Comparison of ENCODE assay signal across 10 cellular contexts in the genomic region with DNA sequence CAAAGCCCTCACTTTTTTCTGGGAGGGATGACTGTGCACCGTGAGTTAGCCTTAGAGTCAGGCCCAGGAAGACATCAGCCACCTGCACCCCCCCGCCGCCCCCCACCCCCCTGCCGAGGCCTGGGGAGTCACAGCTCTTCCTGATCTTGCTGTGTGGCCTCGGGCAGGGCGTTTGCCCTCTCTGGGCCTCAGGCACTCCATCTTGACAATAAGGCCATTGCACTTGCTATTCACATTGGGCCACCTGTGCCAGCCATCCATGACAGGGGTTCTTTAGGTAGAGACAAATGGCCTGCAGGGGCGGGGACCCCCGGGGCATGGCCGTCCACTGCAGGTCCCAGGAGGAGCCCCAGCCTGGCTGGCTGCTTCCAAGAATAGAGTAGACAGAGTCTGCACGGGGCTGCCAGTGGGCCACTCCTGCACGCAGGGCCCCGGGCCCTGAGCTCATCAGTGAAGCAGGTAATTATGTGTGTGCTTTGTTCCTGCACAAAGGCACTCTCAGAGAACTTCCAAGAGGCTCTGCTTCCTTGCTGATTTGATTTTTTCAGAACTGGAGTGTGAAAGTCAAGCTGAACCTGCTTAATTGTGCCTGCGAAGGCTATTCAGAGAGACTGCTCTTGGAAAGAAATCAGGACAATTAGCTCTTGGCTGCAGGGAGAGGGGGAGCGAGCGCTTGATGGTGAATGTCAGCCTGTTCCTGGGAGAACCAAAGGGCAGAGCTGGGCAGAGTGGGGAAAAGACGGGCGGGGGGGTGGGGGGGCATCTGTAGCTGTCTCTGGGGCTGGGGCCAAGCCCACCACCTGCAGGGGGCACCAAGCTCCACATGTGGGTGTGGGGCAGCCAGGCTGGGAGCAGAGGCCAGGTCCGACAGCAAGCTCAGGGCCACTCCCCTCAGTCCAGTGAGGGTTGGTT. TPM values are rescaled to one million over a fixed set of nuclear protein-coding genes. Genes with fewer than 3 reads are reported as not detected.
DNase-seq lines count a peak whose midpoint lies in the region; ATAC-seq, FAIRE-seq and TF ChIP-seq lines count a peak whose summit lies in the region.
"Had no signal": no experiment of that assay in that cellular context is flagged by ENCODE, and none has a peak within 500 bp of the region (broad histone marks: within the 10 kb centered on the region; RNA-seq: fewer than 3 reads in every experiment).

No MANE protein-coding gene starts in this region.

- H2BK5ac ChIP-seq in H1 (ENCODE audit: low read depth, low read length) = no peak overlapping the region

- no peak overlapping the region for H3K4me2 ChIP-seq in H1 (ENCODE audit: insufficient read depth in 1 of 2, low read depth in 2 of 2, low read length in 2 of 2)

- no peak overlapping the region for H2AFZ ChIP-seq in H1 (ENCODE audit: low read length)

- peak overlapping the region; percentile 40; the same call in 1 of the 2 replicates for H4K8ac ChIP-seq in H1 (ENCODE audit: extremely low read depth, insufficient read depth, low read length)

- H3K18ac ChIP-seq in H1 (ENCODE audit: extremely low read depth, low read length) = no peak overlapping the region

- TF ChIP-seq POLR2A in H1 (IDR thresholded peaks at IDR 0.05; ENCODE audit: control extremely low read depth in 1 of 2, low read depth in 2 of 2, low read length in 2 of 2) = no peak

- no peak overlapping the region for H3K9ac ChIP-seq in H1 (replicated peaks in 1 of 4; ENCODE audit: extremely low read depth in 1 of 4, low read depth in 3 of 4, low read length in 3 of 4)

- no peak overlapping the region for H3K56ac ChIP-seq in H1 (replicated peaks; ENCODE audit: insufficient read length, low read depth, low read length)

- peaks cover 2% of the 10 kb centered on the region; the same call in 1 of the 2 replicates for H3K23me2 ChIP-seq in H1 (ENCODE audit: low read depth, low read length)

- peaks cover 2 to 7% of the 10 kb centered on the region in 2 experiments for H4K20me1 ChIP-seq in H1 (replicated peaks in 1 of 2; ENCODE audit: control insufficient read depth in 1 of 2, insufficient read depth in 2 of 2, low read length in 2 of 2)

- no peaks in the 10 kb centered on the region for H3K79me2 ChIP-seq in H1 (ENCODE audit: control insufficient read depth in 1 of 2, insufficient read depth in 2 of 2, low read length in 2 of 2)

- H2BK20ac ChIP-seq in H1 (ENCODE audit: low read length) = no peak overlapping the region

- no peak overlapping the region for H2BK120ac ChIP-seq in H1 (replicated peaks; ENCODE audit: low read depth, low read length)

- H3K9me3 Mint-ChIP-seq in activated CD4-positive, alpha-beta T cell treated with anti-CD3 and anti-CD28 coated beads, Interleukin-2, amount 10 ng/mL, durations not matched to agents 7 days and 5 days = no peaks in the 10 kb centered on the region

- H2AK5ac ChIP-seq in H1 (ENCODE audit: low read depth, low read length) = no peak overlapping the region

- H3K27ac ChIP-seq in H1 (ENCODE audit: low read depth, low read length) = no peak overlapping the region
- H3K27ac ChIP-seq: vagina had no signal

- H3K9me3 ChIP-seq in H1 (ENCODE audit: insufficient read depth in 2 of 2, low read depth in 1 of 2, low read length in 1 of 2) = no peaks in the 10 kb centered on the region
- H3K9me3 ChIP-seq: vagina had no signal

- H4K91ac ChIP-seq in H1 (replicated peaks; ENCODE audit: insufficient read length, low read length) = no peak overlapping the region

- TF ChIP-seq CTCF in H1 (IDR thresholded peaks at IDR 0.05; ENCODE audit: control extremely low read depth in 1 of 3, insufficient read depth in 1 of 3, low read depth in 1 of 3, low read length in 3 of 3) (peak; percentile 19 to 55 (median 36)), retinal pigment epithelial cell (conservative IDR thresholded peaks at IDR 0.05; ENCODE audit: low read depth, low read length) (peak; percentile 31)

- TF ChIP-seq EP300 in H1 (IDR thresholded peaks at IDR 0.05; ENCODE audit: borderline replicate concordance in 1 of 2, low read depth in 2 of 2, low read length in 2 of 2) = no peak

- peaks cover 34% of the 10 kb centered on the region for H3K4me1 Mint-ChIP-seq in activated CD4-positive, alpha-beta T cell treated with anti-CD3 and anti-CD28 coated beads, Interleukin-2, amount 10 ng/mL, durations not matched to agents 7 days and 5 days

- peak; percentile 39 to 44; a peak in 3 of 4 replicates for TF ChIP-seq RAD21 in H1 (IDR thresholded peaks at IDR 0.05 in 1 of 2, conservative IDR thresholded peaks at IDR 0.05 in 1 of 2; ENCODE audit: low read depth in 2 of 2, low read length in 2 of 2)

- H2BK12ac ChIP-seq in H1 (ENCODE audit: low read depth, low read length) = no peak overlapping the region

- no peak overlapping the region for H3K4ac ChIP-seq in H1 (replicated peaks; ENCODE audit: insufficient read length, low read depth, low read length)

- no peak for DNase-seq in activated CD4-positive, alpha-beta T cell treated with anti-CD3 and anti-CD28 coated beads, Interleukin-2, amount 10 ng/mL, durations not matched to agents 7 days and 5 days
- no peak for DNase-seq in activated CD4-positive, alpha-beta T cell treated with anti-CD3 and anti-CD28 coated beads, Interleukin-2, amount 50 U/mL, for 48 hours
- DNase-seq in NCI-H2107 treated with DMSO at 0.1 percent for 48 hours (lab: John Stamatoyannopoulos, UW; ENCODE audit: unreplicated experiment) (peak; percentile 80), H1 (ENCODE audit: low read depth in 1 of 2, low spot score in 2 of 2) (no peak), retinal pigment epithelial cell (ENCODE audit: low read depth) (no peak)
- no peak for DNase-seq in stimulated activated CD4-positive, alpha-beta T cell treated with anti-CD3 and anti-CD28 coated beads, Interleukin-2, amount 100 ng/mL, for 24 hours

- peaks cover 33% of the 10 kb centered on the region for H3K36me3 Mint-ChIP-seq in activated CD4-positive, alpha-beta T cell treated with anti-CD3 and anti-CD28 coated beads, Interleukin-2, amount 10 ng/mL, durations not matched to agents 7 days and 5 days (ENCODE audit: low read depth)

- no peaks in the 10 kb centered on the region for H3K79me1 ChIP-seq in H1 (ENCODE audit: low read depth, low read length)

- H3K23ac ChIP-seq in H1 (ENCODE audit: insufficient read length) = no peak overlapping the region

- no peak overlapping the region for H2BK15ac ChIP-seq in H1 (ENCODE audit: low read length)

- CTCF ChIA-PET in activated CD4-positive, alpha-beta T cell treated with anti-CD3 and anti-CD28 coated beads, Interleukin-2, amount 10 ng/mL, durations not matched to agents 7 days and 5 days (lab: Charles Lee) = interaction anchor here (0.6 to 0.7 kb wide), 4 partner anchors 14 to 636 kb away, joined by 3 to 4 read pairs (median 3); no protein-coding TSS in a partner anchor
- CTCF ChIA-PET in H1 (lab: Charles Lee; ENCODE audit: partially characterized antibody) = interaction anchor here (0.9 to 17.7 kb wide), 14 partner anchors 10 to 272 kb away, joined by 3 to 169 read pairs (median 4); no protein-coding TSS in a partner anchor

- no peaks in the 10 kb centered on the region for H3K27me3 Mint-ChIP-seq in activated CD4-positive, alpha-beta T cell treated with anti-CD3 and anti-CD28 coated beads, Interleukin-2, amount 10 ng/mL, durations not matched to agents 7 days and 5 days

- POLR2A ChIA-PET in activated CD4-positive, alpha-beta T cell treated with anti-CD3 and anti-CD28 coated beads, Interleukin-2, amount 10 ng/mL, durations not matched to agents 7 days and 5 days (lab: Charles Lee) = no interaction called here
- POLR2A ChIA-PET in H1 (lab: Charles Lee; ENCODE audit: partially characterized antibody) = interaction anchor here (1.2 to 1.8 kb wide), 2 partner anchors 28 to 35 kb away, joined by 4 to 5 read pairs; no protein-coding TSS in a partner anchor

- no peak for FAIRE-seq in H1 (lab: Jason Lieb, UNC)
- FAIRE-seq: frontal cortex had no signal

- H3K4me3 Mint-ChIP-seq in activated CD4-positive, alpha-beta T cell treated with anti-CD3 and anti-CD28 coated beads, Interleukin-2, amount 10 ng/mL, durations not matched to agents 7 days and 5 days = no peak overlapping the region

- H3K36me3 ChIP-seq in H1 (ENCODE audit: control insufficient read depth in 2 of 4, insufficient read depth in 4 of 4, low read length in 3 of 4) = peaks cover 0 to 6% (median 0%) of the 10 kb centered on the region in 4 experiments; a peak in 2 of 8 replicates
- H3K36me3 ChIP-seq: vagina had no signal

- 83% methylated on average over 12 of the region's 18 CpGs; no CpG with 5 or more reads in 1 of the 2 experiments for WGBS in H1 (ENCODE audit: extremely low coverage in 1 of 2, insufficient coverage in 1 of 2, insufficient read length in 1 of 2, insufficient replicate concordance in 2 of 2, low coverage in 1 of 2, low lambda C conversion rate in 2 of 2, missing lambda C conversion rate in 1 of 2), 2 experiments

- H3K4me1 ChIP-seq in H1 (replicated peaks in 1 of 4; ENCODE audit: control insufficient read depth in 3 of 4, insufficient read depth in 4 of 4, low read length in 3 of 4) = peaks cover 0 to 7% (median 0%) of the 10 kb centered on the region in 4 experiments; a peak in 1 of 7 replicates
- H3K4me1 ChIP-seq: vagina had no signal

- H4K5ac ChIP-seq in H1 (ENCODE audit: insufficient read length, low read depth, low read length) = no peak overlapping the region

- ATAC-seq in GM18517 (IDR thresholded peaks at IDR 0.05; ENCODE audit: unreplicated experiment) (no peak), GM21360 (IDR thresholded peaks at IDR 0.05; ENCODE audit: unreplicated experiment) (no peak)

- H3K14ac ChIP-seq in H1 (ENCODE audit: insufficient read length) = no peak overlapping the region

- H3K27me3 ChIP-seq in H1 (replicated peaks in 1 of 4; ENCODE audit: control insufficient read depth in 3 of 4, extremely low read depth in 1 of 4, insufficient read depth in 3 of 4, low read length in 3 of 4) = no peaks in the 10 kb centered on the region
- H3K27me3 ChIP-seq: vagina had no signal

- H3K27ac Mint-ChIP-seq in activated CD4-positive, alpha-beta T cell treated with anti-CD3 and anti-CD28 coated beads, Interleukin-2, amount 10 ng/mL, durations not matched to agents 7 days and 5 days = peak overlapping the region; percentile 9

- H3K4me3 ChIP-seq in H1 (ENCODE audit: extremely low read depth in 1 of 4, insufficient read depth in 2 of 4, low read depth in 3 of 4, low read length in 4 of 4) (no peak overlapping the region), retinal pigment epithelial cell (ENCODE audit: low read length) (no peak overlapping the region)
- H3K4me3 ChIP-seq: vagina had no signal

RNA-seq across cellular contexts. Expression of a gene that starts 40.3 kb away (rescaled TPM):
- 100 to 1,000 TPM; 496 to 540 TPM for total RNA-seq in activated CD4-positive, alpha-beta T cell treated with anti-CD3 and anti-CD28 coated beads, Interleukin-2, amount 10 ng/mL, durations not matched to agents 7 days and 5 days
- total RNA-seq in H1 (2021; fragmentation: NEBNext Ultra II Directional; extraction: Animal tissue kit (Norgen Biotek cat#: 25700)) = 215 and 228 TPM in 2 replicates
- polyA plus RNA-seq in H1 (2011; rRNA removed) = 37.7 and 58.8 TPM in 2 replicates
- 42.1 TPM for polyA plus RNA-seq in H1 (2011; cell fraction: cytosol; rRNA removed)
- 79.0 TPM for polyA plus RNA-seq in H1 (2011; cell fraction: nucleus; rRNA removed)
- polyA plus RNA-seq in H1 (2012, experiment 1 of 2) = 130 to 156 TPM (median 139 TPM) in 4 replicates
- polyA plus RNA-seq in H1 (2012, experiment 2 of 2) = 24.6 TPM
- 102 TPM for polyA plus RNA-seq in H1 (2013, experiment 1 of 2)
- 111 TPM for polyA plus RNA-seq in H1 (2013, experiment 2 of 2)
- 50.6 and 53.5 TPM in 2 replicates for polyA minus RNA-seq in H1 (2011; rRNA and poly(A)+ RNA removed)
- polyA minus RNA-seq in H1 (2011; cell fraction: cytosol; rRNA and poly(A)+ RNA removed) = 104 TPM
- polyA minus RNA-seq in H1 (2011; cell fraction: nucleus; rRNA and poly(A)+ RNA removed) = 131 TPM
